13 cellular contexts compared by ENCODE assay signal in the genomic region with DNA sequence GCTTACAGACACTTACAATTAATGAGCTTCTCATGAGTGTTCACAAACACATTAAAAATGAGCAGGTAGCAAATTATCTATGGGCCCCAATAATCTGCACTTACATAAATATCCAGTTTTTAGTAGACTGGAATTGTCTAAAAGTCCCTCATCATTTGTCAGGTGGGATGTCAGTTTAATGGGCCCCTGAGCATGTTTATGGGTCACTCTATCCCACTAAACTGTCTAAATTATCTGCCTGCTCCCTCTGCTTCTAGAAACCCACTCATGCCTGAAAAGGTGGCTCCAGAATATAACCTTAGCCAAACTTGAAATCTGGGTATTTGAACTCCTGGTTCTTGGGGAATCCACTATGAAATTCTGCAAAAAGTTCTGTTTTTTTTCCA.
DNase-seq lines count a peak whose midpoint lies in the region; ATAC-seq and TF ChIP-seq lines count a peak whose summit lies in the region.
"Had no signal": no experiment of that assay in that cellular context is flagged by ENCODE, and none has a peak within 500 bp of the region (broad histone marks: within the 10 kb centered on the region; RNA-seq: fewer than 3 reads in every experiment).

No MANE protein-coding gene starts in this region.

- peak overlapping the region; percentile 58; the same call in 1 of the 2 replicates for H3K4ac ChIP-seq in IMR-90 (ENCODE audit: low read depth, low read length)

- TF ChIP-seq RAD21 in IMR-90 (IDR thresholded peaks at IDR 0.05; ENCODE audit: low read length), result no peak

- H3K4me3 ChIP-seq in HEK293 (ENCODE audit: low read depth, low read length) (no peak overlapping the region), IMR-90 (ENCODE audit: insufficient read depth, low read depth, low read length) (no peak overlapping the region), fibroblast of villous mesenchyme (ENCODE audit: low read depth, low read length) (no peak overlapping the region)

- no peak for ATAC-seq in IMR-90 (ENCODE audit: low read depth)

- no peak overlapping the region for H3K4me2 ChIP-seq in IMR-90 (ENCODE audit: low read depth, low read length)

- no peaks in the 10 kb centered on the region for H4K20me1 ChIP-seq in IMR-90 (ENCODE audit: insufficient read depth, low read length)

- H4K91ac ChIP-seq in IMR-90 (ENCODE audit: insufficient read depth, low read depth, low read length), result no peak overlapping the region

- no peaks in the 10 kb centered on the region for H3K27me3 ChIP-seq in IMR-90 (ENCODE audit: control insufficient read depth, insufficient read depth, low read length)

- no TSS peak for BruUV-seq in IMR-90 (replicated peaks; lab: Mats Ljungman, UMichigan)

- H2AK9ac ChIP-seq in IMR-90 (replicated peaks; ENCODE audit: low read depth, low read length, poor library complexity), result no peak overlapping the region

- H2AFZ ChIP-seq in IMR-90 (replicated peaks; ENCODE audit: low read length, poor library complexity), result no peak overlapping the region

- in situ Hi-C loops in IMR-90 (cut with MboI; ENCODE audit: low sequenced_read_pairs), result no loop called here

- no peak overlapping the region for H3K9ac ChIP-seq in IMR-90 (ENCODE audit: low read depth, low read length)

- H3K9me1 ChIP-seq in IMR-90 (ENCODE audit: insufficient read depth, low read length), result peaks cover 14% of the 10 kb centered on the region

- H4K8ac ChIP-seq in IMR-90 (ENCODE audit: low read depth in 2 of 2, low read length in 2 of 2), result peak overlapping the region in 1 of 2 experiments; percentile 66; a peak in 1 of 4 replicates

- peak overlapping the region; percentile 75 for H2BK20ac ChIP-seq in IMR-90 (ENCODE audit: low read depth, low read length)

- H3K14ac ChIP-seq in IMR-90 (replicated peaks; ENCODE audit: low read depth, low read length), result no peak overlapping the region

- no peak overlapping the region for H3K27ac ChIP-seq in HEK293 (ENCODE audit: extremely low read depth, low read depth, low read length)
- no peak overlapping the region for H3K27ac ChIP-seq in IMR-90 (ENCODE audit: insufficient read depth, low read length)

- H3K9me3 ChIP-seq in HEK293 (ENCODE audit: control insufficient read depth, insufficient read depth, low read depth, low read length) (no peaks in the 10 kb centered on the region), IMR-90 (ENCODE audit: control insufficient read depth, insufficient read depth, low read length) (no peaks in the 10 kb centered on the region)

- H3K27ac Mint-ChIP-seq in neural crest cell (ENCODE audit: unreplicated experiment), result peak overlapping the region; percentile 47
- H3K27ac Mint-ChIP-seq: B cell; CD4-positive, alpha-beta memory T cell; IgD-negative memory B cell had no signal

- POLR2A ChIA-PET in HEK293 (lab: Yijun Ruan, JAX), result no interaction called here
- POLR2A ChIA-PET in IMR-90 (lab: Charles Lee; ENCODE audit: unreplicated experiment), result no interaction called here

- H2AK5ac ChIP-seq in IMR-90 (ENCODE audit: low read depth, low read length), result no peak overlapping the region; the same call in 1 of the 2 replicates

- H3K23ac ChIP-seq in IMR-90 (ENCODE audit: low read depth, low read length), result no peak overlapping the region

- no peak for TF ChIP-seq POLR2A in IMR-90 (IDR thresholded peaks at IDR 0.05; ENCODE audit: low read depth, low read length)

- peak overlapping the region; percentile 87; the same call in 1 of the 2 replicates for H3K18ac ChIP-seq in IMR-90 (ENCODE audit: low read depth, low read length)

- no peak for TF ChIP-seq CTCF in HEK293 (tag by site-specific recombination; IDR thresholded peaks at IDR 0.05)
- TF ChIP-seq CTCF in IMR-90 (conservative IDR thresholded peaks at IDR 0.05; ENCODE audit: low read depth, low read length), result no peak
- no peak for TF ChIP-seq CTCF in fibroblast of villous mesenchyme (IDR thresholded peaks at IDR 0.05; ENCODE audit: insufficient read depth, low read depth, low read length)
- TF ChIP-seq CTCF in neural crest cell (conservative IDR thresholded peaks at IDR 0.05), result no peak

- H3K27me3 Mint-ChIP-seq in neural crest cell (ENCODE audit: low read depth), result no peaks in the 10 kb centered on the region
- H3K27me3 Mint-ChIP-seq: CD4-positive, alpha-beta memory T cell; IgD-negative memory B cell had no signal

- H3K56ac ChIP-seq in IMR-90 (ENCODE audit: extremely low read depth, insufficient read depth, low read length), result no peak overlapping the region

- H3K9me3 Mint-ChIP-seq in neural crest cell, result peaks cover 7% of the 10 kb centered on the region

- intact Hi-C loops in IMR-90 (cut with micrococcal nuclease), result no loop called here

- H4K5ac ChIP-seq in IMR-90 (ENCODE audit: low read depth, low read length), result peak overlapping the region; percentile 88; the same call in 1 of the 2 replicates

- no peak overlapping the region for H2BK5ac ChIP-seq in IMR-90 (ENCODE audit: low read depth, low read length, poor library complexity, severe bottlenecking)

- H3K36me3 Mint-ChIP-seq in neural crest cell (ENCODE audit: low read depth), result peaks cover 3% of the 10 kb centered on the region
- H3K36me3 Mint-ChIP-seq: CD4-positive, alpha-beta memory T cell; IgD-negative memory B cell had no signal

- CTCF ChIA-PET in HEK293 (lab: Yijun Ruan, JAX), result no interaction called here
- CTCF ChIA-PET in IMR-90 (lab: Yijun Ruan, JAX), result interaction anchor here (0.7 kb wide), 1 partner anchor 36 kb away, joined by 3 read pairs; no protein-coding TSS in a partner anchor

- peaks cover 26% of the 10 kb centered on the region for H3K4me1 Mint-ChIP-seq in neural crest cell
- H3K4me1 Mint-ChIP-seq: B cell; CD4-positive, alpha-beta memory T cell; IgD-negative memory B cell had no signal

- dilution Hi-C loops in IMR-90 (cut with HindIII; ENCODE audit: low sequenced_read_pairs, unreplicated experiment), result no loop called here

- H3K36me3 ChIP-seq in HEK293 (ENCODE audit: control insufficient read depth in 2 of 2, insufficient read depth in 1 of 2, low read length in 2 of 2), result no peaks in the 10 kb centered on the region
- no peaks in the 10 kb centered on the region for H3K36me3 ChIP-seq in IMR-90 (ENCODE audit: control insufficient read depth, insufficient read depth, low read length)

- peak overlapping the region; percentile 71 for H2BK120ac ChIP-seq in IMR-90 (ENCODE audit: low read depth, low read length)

- 0 out of 3 replicates have a peak overlapping the region, but pooled peaks have one; percentile 16 for H2BK15ac ChIP-seq in IMR-90 (ENCODE audit: low read depth, low read length)

- H3K4me3 Mint-ChIP-seq in neural crest cell, result no peak overlapping the region
- H3K4me3 Mint-ChIP-seq: B cell; CD4-positive, alpha-beta memory T cell; IgD-negative memory B cell had no signal

- no peaks in the 10 kb centered on the region; the same call in 1 of the 2 replicates for H3K4me1 ChIP-seq in HEK293 (ENCODE audit: control insufficient read depth, insufficient read depth, low read length)
- H3K4me1 ChIP-seq in IMR-90 (ENCODE audit: control insufficient read depth, insufficient read depth, low read length), result peaks cover 15% of the 10 kb centered on the region

- no peaks in the 10 kb centered on the region for H3K79me1 ChIP-seq in IMR-90 (ENCODE audit: low read depth in 1 of 2, low read length in 2 of 2)

- no peak for DNase-seq in IMR-90
- peak; percentile 1 for DNase-seq in fibroblast of villous mesenchyme (ENCODE audit: low read depth)
- DNase-seq in neural crest cell (ENCODE audit: low read depth, low spot score), result no peak
- DNase-seq in NCI-H1105 treated with DMSO at 0.1 percent for 48 hours (lab: John Stamatoyannopoulos, UW), result no peak
- DNase-seq in DMS 273 (lab: John Stamatoyannopoulos, UW; ENCODE audit: unreplicated experiment), result no peak
- no peak for DNase-seq in HPDE6-E6E7 (ENCODE audit: extremely low spot score)
- DNase-seq: C1 segment of cervical spinal cord; CD4-positive, alpha-beta memory T cell; GF-D8; HCEC 1CT had no signal

TF ChIP-seq in HEK293, 187 proteins besides CTCF, POLR2A, EP300 and RAD21 (continues in another document):
- TF ChIP-seq OSR2 (tag by site-specific recombination; IDR thresholded peaks at IDR 0.05) (peak; percentile 21), ZNF157 (tag by site-specific recombination; IDR thresholded peaks at IDR 0.05) (no peak), PRDM6 (tag by site-specific recombination; IDR thresholded peaks at IDR 0.05) (0 out of 2 replicates have a peak, but pooled peaks have one; percentile 9), ZNF184 (tag by site-specific recombination; IDR thresholded peaks at IDR 0.05) (no peak)

TF ChIP-seq in IMR-90, 13 proteins besides CTCF, POLR2A, EP300 and RAD21:
- TF ChIP-seq RCOR1 (IDR thresholded peaks at IDR 0.05; ENCODE audit: insufficient replicate concordance, low read length) (no peak), NFE2L2 (IDR thresholded peaks at IDR 0.05; ENCODE audit: low read depth, low read length) (no peak), CHD1 (IDR thresholded peaks at IDR 0.05; ENCODE audit: low read depth, low read length) (no peak), BHLHE40 (IDR thresholded peaks at IDR 0.05; ENCODE audit: low read depth, low read length) (no peak), RFX5 (IDR thresholded peaks at IDR 0.05; ENCODE audit: low read depth, low read length) (no peak), FOS (IDR thresholded peaks at IDR 0.05; ENCODE audit: low read depth, low read length) (no peak), MAFK (IDR thresholded peaks at IDR 0.05; ENCODE audit: low read depth, low read length) (no peak), USF2 (IDR thresholded peaks at IDR 0.05; ENCODE audit: low read depth, low read length) (no peak), MAZ (IDR thresholded peaks at IDR 0.05; ENCODE audit: borderline replicate concordance, low read depth, low read length) (no peak), SMC3 (IDR thresholded peaks at IDR 0.05; ENCODE audit: low read depth, low read length) (no peak)
- TF ChIP-seq, protein P1, sequence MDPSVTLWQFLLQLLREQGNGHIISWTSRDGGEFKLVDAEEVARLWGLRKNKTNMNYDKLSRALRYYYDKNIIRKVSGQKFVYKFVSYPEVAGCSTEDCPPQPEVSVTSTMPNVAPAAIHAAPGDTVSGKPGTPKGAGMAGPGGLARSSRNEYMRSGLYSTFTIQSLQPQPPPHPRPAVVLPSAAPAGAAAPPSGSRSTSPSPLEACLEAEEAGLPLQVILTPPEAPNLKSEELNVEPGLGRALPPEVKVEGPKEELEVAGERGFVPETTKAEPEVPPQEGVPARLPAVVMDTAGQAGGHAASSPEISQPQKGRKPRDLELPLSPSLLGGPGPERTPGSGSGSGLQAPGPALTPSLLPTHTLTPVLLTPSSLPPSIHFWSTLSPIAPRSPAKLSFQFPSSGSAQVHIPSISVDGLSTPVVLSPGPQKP (IDR thresholded peaks at IDR 0.05; ENCODE audit: borderline replicate concordance, low read depth, low read length), result no peak
